Comparison of ENCODE assay signal across 24 cellular contexts in genomic region chr14:76136476-76137160, GRCh38.
"Had no signal": no experiment of that assay in that cellular context is flagged by ENCODE, and none has a peak within 500 bp of the region (broad histone marks: within the 10 kb centered on the region; RNA-seq: fewer than 3 reads in every experiment).

No MANE protein-coding gene starts in this region.

- ATAC-seq: activated naive CD8-positive, alpha-beta T cell treated with anti-CD3 and anti-CD28 coated beads, Interleukin-2, amount 50 U/mL, for 24 hours; activated T-cell treated with anti-CD3 and anti-CD28 coated beads, Interleukin-2, amount 50 U/mL, for 4 hours; foreskin keratinocyte; lower lobe of right lung; natural killer cell; right lobe of liver; stimulated activated naive CD8-positive, alpha-beta T cell treated with anti-CD3 and anti-CD28 coated beads, Interleukin-15, amount 100 ng/mL, for 72 hours had no signal

- H3K4me1 Mint-ChIP-seq: natural killer cell had no signal

- H3K4me3 ChIP-seq: dorsolateral prefrontal cortex, lower lobe of right lung, right lobe of liver, suprapubic skin, transverse colon, vagina had no signal

- H3K9me3 ChIP-seq: lower lobe of right lung, right lobe of liver, suprapubic skin, transverse colon, vagina had no signal

- H3K4me1 ChIP-seq: foreskin keratinocyte, lower lobe of right lung, right lobe of liver had no signal

- H3K36me3 ChIP-seq: brain microvascular endothelial cell, lower lobe of right lung, right lobe of liver, suprapubic skin, transverse colon, vagina had no signal

- H3K27ac Mint-ChIP-seq: activated naive CD4-positive, alpha-beta T cell treated with anti-CD3 and anti-CD28 coated beads, Interleukin-2, amount 10 ng/mL, durations not matched to agents 7 days and 5 days; activated naive CD8-positive, alpha-beta T cell treated with anti-CD3 and anti-CD28 coated beads, Interleukin-2, amount 50 U/mL, for 24 hours; natural killer cell had no signal

- H3K4me3 Mint-ChIP-seq: activated naive CD4-positive, alpha-beta T cell treated with anti-CD3 and anti-CD28 coated beads, Interleukin-2, amount 10 ng/mL, durations not matched to agents 7 days and 5 days; activated naive CD8-positive, alpha-beta T cell treated with anti-CD3 and anti-CD28 coated beads, Interleukin-2, amount 50 U/mL, for 24 hours; activated T-cell treated with anti-CD3 and anti-CD28 coated beads, Interleukin-2, amount 50 U/mL, for 4 hours; natural killer cell; stimulated activated naive CD8-positive, alpha-beta T cell treated with anti-CD3 and anti-CD28 coated beads, Interleukin-15, amount 100 ng/mL, for 72 hours had no signal

- DNase-seq: activated CD4-positive, alpha-beta T cell treated with anti-CD3 and anti-CD28 coated beads, Interleukin-2, amount 50 U/mL, for 1 hour; activated CD4-positive, CD25-positive, alpha-beta regulatory T cell treated with anti-CD3 and anti-CD28 coated beads, Interleukin-2, amount 50 U/mL, for 72 hours; activated CD8-positive, alpha-beta memory T cell treated with anti-CD3 and anti-CD28 coated beads, Interleukin-2, amount 50 U/mL, for 4 hours; activated naive CD4-positive, alpha-beta T cell treated with anti-CD3 and anti-CD28 coated beads, Interleukin-2, amount 10 ng/mL, durations not matched to agents 7 days and 5 days; activated naive CD8-positive, alpha-beta T cell treated with anti-CD3 and anti-CD28 coated beads, Interleukin-2, amount 50 U/mL, for 24 hours; activated T-cell treated with anti-CD3 and anti-CD28 coated beads, Interleukin-2, amount 50 U/mL, for 4 hours; anterior cingulate cortex; brain microvascular endothelial cell; central memory CD4-positive, alpha-beta T cell; dorsolateral prefrontal cortex; foreskin keratinocyte; glutamatergic neuron; lower lobe of right lung; natural killer cell; right lobe of liver; small intestine; stimulated activated CD4-positive, alpha-beta T cell treated with anti-CD3 and anti-CD28 coated beads, Interleukin-15, amount 100 ng/mL, for 24 hours; stimulated activated CD4-positive, alpha-beta T cell treated with anti-CD3 and anti-CD28 coated beads, Interleukin-2, amount 100 ng/mL, for 48 hours; stimulated activated naive CD8-positive, alpha-beta T cell treated with anti-CD3 and anti-CD28 coated beads, Interleukin-15, amount 100 ng/mL, for 72 hours; transverse colon had no signal

- H3K9me3 Mint-ChIP-seq: activated naive CD4-positive, alpha-beta T cell treated with anti-CD3 and anti-CD28 coated beads, Interleukin-2, amount 10 ng/mL, durations not matched to agents 7 days and 5 days had no signal

- H3K27ac ChIP-seq: brain microvascular endothelial cell, dorsolateral prefrontal cortex, epithelial cell of prostate, foreskin keratinocyte, lower lobe of right lung, right lobe of liver, suprapubic skin, transverse colon, vagina, VCaP had no signal

- H3K27me3 ChIP-seq: vagina had no signal
